27 cellular contexts compared by ENCODE assay signal in genomic region chr11:68661014-68661413, GRCh38. TPM values are rescaled to one million over a fixed set of nuclear protein-coding genes. Genes with fewer than 3 reads are reported as not detected.
"Had no signal": no experiment of that assay in that cellular context is flagged by ENCODE, and none has a peak within 500 bp of the region (broad histone marks: within the 10 kb centered on the region; RNA-seq: fewer than 3 reads in every experiment).

No MANE protein-coding gene starts in this region.

- ATAC-seq: esophagus mucosa; gastrocnemius medialis; heart left ventricle; natural killer cell; stimulated activated naive CD8-positive, alpha-beta T cell treated with anti-CD3 and anti-CD28 coated beads, Interleukin-15, amount 100 ng/mL, for 72 hours had no signal

- FAIRE-seq: colon, islet of Langerhans had no signal

- H2AFZ ChIP-seq: hepatocyte, parathyroid adenoma had no signal

- H3K27ac ChIP-seq: epithelial cell of prostate, gastrocnemius medialis, heart left ventricle, hepatocyte, neutrophil, parathyroid adenoma, prostate gland, right atrium auricular region, sigmoid colon, suprapubic skin, transverse colon, vagina had no signal

- H3K9ac ChIP-seq: parathyroid adenoma had no signal

- H3K79me2 ChIP-seq: hepatocyte, parathyroid adenoma had no signal

- H3K27me3 ChIP-seq: hepatocyte, right atrium auricular region, transverse colon, vagina had no signal

- H3K4me3 ChIP-seq: gastrocnemius medialis, heart left ventricle, hepatocyte, lung, prostate gland, right atrium auricular region, sigmoid colon, suprapubic skin, transverse colon, vagina had no signal

- H3K4me2 ChIP-seq: hepatocyte had no signal

- DNase-seq: effector CD8-positive, alpha-beta T cell; endodermal cell; foreskin fibroblast; gastrocnemius medialis; heart left ventricle; natural killer cell; stimulated activated CD4-positive, alpha-beta T cell treated with anti-CD3 and anti-CD28 coated beads, Interleukin-2, amount 100 ng/mL, for 48 hours; stimulated activated CD8-positive, alpha-beta memory T cell treated with anti-CD3 and anti-CD28 coated beads, Interleukin-4, amount 100 ng/mL, for 48 hours; stimulated activated naive CD4-positive, alpha-beta T cell; stimulated activated naive CD8-positive, alpha-beta T cell treated with anti-CD3 and anti-CD28 coated beads, Interleukin-15, amount 100 ng/mL, for 72 hours; transverse colon had no signal

- H3K36me3 ChIP-seq: gastrocnemius medialis, heart left ventricle, neutrophil, prostate gland, right atrium auricular region, sigmoid colon, suprapubic skin, transverse colon, vagina had no signal

- H3K4me1 ChIP-seq: parathyroid adenoma, transverse colon had no signal

- H3K9me3 ChIP-seq: gastrocnemius medialis, heart left ventricle, neutrophil, prostate gland, right atrium auricular region, sigmoid colon, suprapubic skin, transverse colon, vagina had no signal

RNA-seq across cellular contexts. Expression of gene GAL, which starts 23.3 kb away (rescaled TPM):
- total RNA-seq: cerebellum, gastrocnemius medialis, mononuclear cell, natural killer cell, right atrium auricular region had no signal
- polyA plus RNA-seq: liver had no signal
